24 cellular contexts compared by ENCODE assay signal in the genomic region with DNA sequence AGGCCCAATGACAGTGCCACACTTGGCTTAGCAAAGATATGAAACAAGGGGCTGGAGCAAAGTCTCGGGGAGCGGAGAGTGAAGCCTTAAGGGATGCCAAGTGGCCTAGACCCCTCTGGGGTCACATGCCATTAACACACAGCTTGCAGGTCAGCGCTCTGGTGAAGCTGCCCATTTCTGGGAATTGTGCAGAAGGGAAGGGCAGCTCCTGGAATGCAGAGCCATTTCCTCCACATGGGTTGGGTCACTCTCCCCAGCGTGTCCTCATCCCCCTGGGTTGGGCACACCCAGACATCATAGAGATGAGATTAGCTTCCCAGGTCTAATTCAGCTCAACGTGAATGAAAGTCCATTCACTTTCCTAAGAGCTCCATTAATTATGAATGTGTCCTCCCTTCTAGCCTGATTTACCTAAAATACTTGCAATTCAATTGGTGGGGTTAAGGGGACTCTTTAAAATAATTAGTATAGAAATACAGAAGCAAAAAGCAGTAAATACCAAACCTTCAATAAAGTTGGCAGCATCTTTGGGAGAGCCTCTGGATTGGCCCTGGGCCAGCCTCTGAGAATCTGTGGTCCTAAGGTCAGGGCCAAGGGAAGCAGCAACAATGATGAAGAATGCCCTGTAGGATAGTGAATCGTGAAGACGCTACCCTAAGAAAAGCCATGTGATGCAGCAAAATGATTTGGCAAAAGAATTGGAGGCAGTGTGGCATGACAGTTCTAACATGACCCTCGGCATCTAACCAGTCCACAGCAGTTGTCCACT. TPM values are rescaled to one million over a fixed set of nuclear protein-coding genes. Genes with fewer than 3 reads are reported as not detected.
"Had no signal": no experiment of that assay in that cellular context is flagged by ENCODE, and none has a peak within 500 bp of the region (broad histone marks: within the 10 kb centered on the region; RNA-seq: fewer than 3 reads in every experiment).

No MANE protein-coding gene starts in this region.

- H3K27me3 ChIP-seq: brain microvascular endothelial cell, esophagus squamous epithelium, hepatocyte, stomach, testis had no signal

- H3K9me3 Mint-ChIP-seq: activated CD4-positive, alpha-beta memory T cell treated with anti-CD3 and anti-CD28 coated beads, Interleukin-2, amount 10 ng/mL, durations not matched to agents 7 days and 5 days; activated naive CD8-positive, alpha-beta T cell treated with anti-CD3 and anti-CD28 coated beads, Interleukin-2, amount 10 ng/mL, durations not matched to agents 7 days and 5 days; activated T-helper 17 cell treated with anti-CD3 and anti-CD28 coated beads, Interleukin-2, amount 50 U/mL, for 72 hours had no signal

- H3K4me2 ChIP-seq: hepatocyte had no signal

- H3K36me3 ChIP-seq: brain microvascular endothelial cell, esophagus squamous epithelium, stomach had no signal

- H2AFZ ChIP-seq: hepatocyte had no signal

- H3K4me3 Mint-ChIP-seq: activated CD4-positive, alpha-beta memory T cell treated with anti-CD3 and anti-CD28 coated beads, Interleukin-2, amount 10 ng/mL, durations not matched to agents 7 days and 5 days; activated CD8-positive, alpha-beta memory T cell treated with anti-CD3 and anti-CD28 coated beads, Interleukin-2, amount 10 ng/mL, durations not matched to agents 7 days and 5 days; activated naive CD8-positive, alpha-beta T cell treated with anti-CD3 and anti-CD28 coated beads, Interleukin-2, amount 10 ng/mL, durations not matched to agents 7 days and 5 days; activated T-helper 17 cell treated with anti-CD3 and anti-CD28 coated beads, Interleukin-2, amount 50 U/mL, for 72 hours; naive thymus-derived CD8-positive, alpha-beta T cell; stimulated activated effector memory CD8-positive, alpha-beta T cell treated with anti-CD3 and anti-CD28 coated beads, Interleukin-12 subunit alpha, Interleukin-12 subunit beta, amount 100 ng/mL, for 72 hours had no signal

- H3K79me2 ChIP-seq: hepatocyte had no signal

- H3K36me3 Mint-ChIP-seq: activated CD8-positive, alpha-beta memory T cell treated with anti-CD3 and anti-CD28 coated beads, Interleukin-2, amount 10 ng/mL, durations not matched to agents 7 days and 5 days; activated naive CD8-positive, alpha-beta T cell treated with anti-CD3 and anti-CD28 coated beads, Interleukin-2, amount 10 ng/mL, durations not matched to agents 7 days and 5 days; stimulated activated effector memory CD8-positive, alpha-beta T cell treated with anti-CD3 and anti-CD28 coated beads, Interleukin-12 subunit alpha, Interleukin-12 subunit beta, amount 100 ng/mL, for 72 hours had no signal

- H3K27ac Mint-ChIP-seq: activated CD4-positive, alpha-beta memory T cell treated with anti-CD3 and anti-CD28 coated beads, Interleukin-2, amount 10 ng/mL, durations not matched to agents 7 days and 5 days; activated CD8-positive, alpha-beta memory T cell treated with anti-CD3 and anti-CD28 coated beads, Interleukin-2, amount 10 ng/mL, durations not matched to agents 7 days and 5 days; activated naive CD8-positive, alpha-beta T cell treated with anti-CD3 and anti-CD28 coated beads, Interleukin-2, amount 10 ng/mL, durations not matched to agents 7 days and 5 days; activated T-helper 17 cell treated with anti-CD3 and anti-CD28 coated beads, Interleukin-2, amount 50 U/mL, for 72 hours; naive thymus-derived CD8-positive, alpha-beta T cell; stimulated activated effector memory CD8-positive, alpha-beta T cell treated with anti-CD3 and anti-CD28 coated beads, Interleukin-12 subunit alpha, Interleukin-12 subunit beta, amount 100 ng/mL, for 72 hours had no signal

- H3K9me3 ChIP-seq: esophagus squamous epithelium, stomach, testis had no signal

- ATAC-seq: activated CD8-positive, alpha-beta memory T cell treated with anti-CD3 and anti-CD28 coated beads, Interleukin-2, amount 10 ng/mL, durations not matched to agents 7 days and 5 days; activated T-helper 17 cell treated with anti-CD3 and anti-CD28 coated beads, Interleukin-2, amount 50 U/mL, for 72 hours; left colon; naive thymus-derived CD8-positive, alpha-beta T cell; stimulated activated effector memory CD8-positive, alpha-beta T cell treated with anti-CD3 and anti-CD28 coated beads, Interleukin-12 subunit alpha, Interleukin-12 subunit beta, amount 100 ng/mL, for 72 hours had no signal

- H3K27ac ChIP-seq: brain microvascular endothelial cell, hepatocyte, stomach, testis had no signal

- H3K4me3 ChIP-seq: esophagus squamous epithelium, hepatocyte, stomach, testis had no signal

- DNase-seq: activated CD4-positive, alpha-beta memory T cell treated with anti-CD3 and anti-CD28 coated beads, Interleukin-2, amount 10 ng/mL, durations not matched to agents 7 days and 5 days; activated CD4-positive, alpha-beta T cell treated with anti-CD3 and anti-CD28 coated beads for 48 hours; activated CD4-positive, CD25-positive, alpha-beta regulatory T cell; activated CD8-positive, alpha-beta memory T cell treated with anti-CD3 and anti-CD28 coated beads, Interleukin-2, amount 10 ng/mL, durations not matched to agents 7 days and 5 days; activated naive CD4-positive, alpha-beta T cell treated with Interleukin-2 at 50 U/mL for 16 hours; activated naive CD8-positive, alpha-beta T cell treated with anti-CD3 and anti-CD28 coated beads, Interleukin-2, amount 10 ng/mL, durations not matched to agents 7 days and 5 days; activated T-cell treated with anti-CD3 and anti-CD28 coated beads, Interleukin-2, amount 50 U/mL, for 1 hour; anterior cingulate cortex; brain microvascular endothelial cell; cerebellar nuclear complex; effector memory CD4-positive, alpha-beta T cell; esophagus squamous epithelium; left colon; naive thymus-derived CD8-positive, alpha-beta T cell; small intestine; stimulated activated CD4-positive, alpha-beta T cell treated with anti-CD3 and anti-CD28 coated beads, Interleukin-4, amount 100 ng/mL, for 24 hours; stomach; T1000; testis had no signal

RNA-seq across cellular contexts. Expression of a gene that starts 17.8 kb away (rescaled TPM):
- total RNA-seq: activated CD4-positive, alpha-beta memory T cell treated with anti-CD3 and anti-CD28 coated beads, Interleukin-2, amount 10 ng/mL, durations not matched to agents 7 days and 5 days; activated CD8-positive, alpha-beta memory T cell treated with anti-CD3 and anti-CD28 coated beads, Interleukin-2, amount 10 ng/mL, durations not matched to agents 7 days and 5 days; T-helper 1 cell treated with Interleukin-12 subunit alpha and Interleukin-12 subunit beta and Interleukin-4 antibody, amounts not matched to agents 30 ng/mL and 1 ng/mL, for 36 hours had no signal
- polyA plus RNA-seq: naive thymus-derived CD8-positive, alpha-beta T cell had no signal

RNA-seq across cellular contexts. Expression of a gene that starts 36.5 kb away (rescaled TPM):
- total RNA-seq: activated CD8-positive, alpha-beta memory T cell treated with anti-CD3 and anti-CD28 coated beads, Interleukin-2, amount 10 ng/mL, durations not matched to agents 7 days and 5 days; endothelial cell of umbilical vein; hepatocyte; T-helper 1 cell treated with Interleukin-12 subunit alpha and Interleukin-12 subunit beta and Interleukin-4 antibody, amounts not matched to agents 30 ng/mL and 1 ng/mL, for 36 hours had no signal
